In genomic region chr14:106670006-106670405, GRCh38 we compare ENCODE assay signal across 16 cellular contexts.
DNase-seq lines count a peak whose midpoint lies in the region; ATAC-seq and TF ChIP-seq lines count a peak whose summit lies in the region.
"Had no signal": no experiment of that assay in that cellular context is flagged by ENCODE, and none has a peak within 500 bp of the region (broad histone marks: within the 10 kb centered on the region; RNA-seq: fewer than 3 reads in every experiment).

No MANE protein-coding gene starts in this region.

- H3K27me3 ChIP-seq in DND-41 (ENCODE audit: insufficient read depth, low read length, poor library complexity) (no peaks in the 10 kb centered on the region), endodermal cell (ENCODE audit: control insufficient read depth, insufficient read depth, low read length, poor library complexity, severe bottlenecking) (no peaks in the 10 kb centered on the region)

- H4K20me1 ChIP-seq in DND-41 (ENCODE audit: insufficient read depth, low read length): no peaks in the 10 kb centered on the region

- H3K4me2 ChIP-seq in DND-41 (ENCODE audit: insufficient read depth, low read length): no peak overlapping the region

- no peak overlapping the region for H3K27ac Mint-ChIP-seq in memory B cell
- H3K27ac Mint-ChIP-seq in endodermal cell: no peak overlapping the region
- H3K27ac Mint-ChIP-seq: CD8-positive, alpha-beta T cell; HFFc6 had no signal

- H3K4me1 Mint-ChIP-seq in memory B cell: no peaks in the 10 kb centered on the region
- no peaks in the 10 kb centered on the region for H3K4me1 Mint-ChIP-seq in endodermal cell

- H3K36me3 ChIP-seq in DND-41 (ENCODE audit: insufficient read depth, low read length) (no peaks in the 10 kb centered on the region), endodermal cell (ENCODE audit: control insufficient read depth, insufficient read depth, low read length) (no peaks in the 10 kb centered on the region)

- no peak overlapping the region for H2AFZ ChIP-seq in DND-41 (ENCODE audit: low read depth, low read length)

- peak; percentile 54 for DNase-seq in DND-41
- peak; percentile 41 for DNase-seq in NAMALWA (ENCODE audit: low spot score)
- DNase-seq in memory B cell (ENCODE audit: low spot score in 2 of 2): no peak
- DNase-seq in endodermal cell: no peak
- no peak for DNase-seq in NCI-H748 treated with DMSO at 0.1 percent for 48 hours (lab: John Stamatoyannopoulos, UW)
- DNase-seq: ACHN; CD8-positive, alpha-beta T cell; DMS 273 treated with DMSO at 0.1 percent for 48 hours; DMS53; GOT3; H7; HFFc6; IMR-90 had no signal

- H3K4me3 ChIP-seq in DND-41 (ENCODE audit: low read depth in 1 of 2, low read length in 2 of 2) (no peak overlapping the region), endodermal cell (ENCODE audit: low read length) (no peak overlapping the region)
- H3K4me3 ChIP-seq: K562 had no signal

- 85 to 100% methylated on average over 1 to 3 of the region's 4 CpGs for WGBS in endodermal cell (ENCODE audit: insufficient coverage in 1 of 2, insufficient read length in 1 of 2), 2 experiments

- peaks cover 15% of the 10 kb centered on the region for H3K27me3 Mint-ChIP-seq in memory B cell
- no peaks in the 10 kb centered on the region for H3K27me3 Mint-ChIP-seq in endodermal cell (ENCODE audit: insufficient read depth)

- TF ChIP-seq CTCF in DND-41 (IDR thresholded peaks at IDR 0.05; ENCODE audit: borderline replicate concordance, extremely low read depth, low read length, poor library complexity, severe bottlenecking) (no peak), endodermal cell (conservative IDR thresholded peaks at IDR 0.05) (no peak)

- H3K27ac ChIP-seq in DND-41 (ENCODE audit: low read length) (peak overlapping the region; percentile 62), endodermal cell (ENCODE audit: low read depth, low read length) (no peak overlapping the region)

- H3K36me3 Mint-ChIP-seq in memory B cell (no peaks in the 10 kb centered on the region), endodermal cell (ENCODE audit: low read depth) (no peaks in the 10 kb centered on the region)
- H3K36me3 Mint-ChIP-seq: CD8-positive, alpha-beta T cell had no signal

- H3K9me3 ChIP-seq in DND-41 (ENCODE audit: insufficient read depth, low read length, severe bottlenecking) (no peaks in the 10 kb centered on the region), endodermal cell (ENCODE audit: control insufficient read depth, low read length) (peaks cover 41% of the 10 kb centered on the region)

- no peaks in the 10 kb centered on the region for H3K79me2 ChIP-seq in DND-41 (ENCODE audit: insufficient read depth, low read length)

- no peaks in the 10 kb centered on the region for H3K9me3 Mint-ChIP-seq in memory B cell
- peaks cover 75% of the 10 kb centered on the region for H3K9me3 Mint-ChIP-seq in endodermal cell
- H3K9me3 Mint-ChIP-seq: CD8-positive, alpha-beta T cell had no signal

- no peak overlapping the region for H3K9ac ChIP-seq in DND-41 (ENCODE audit: low read depth, low read length)
- no peak overlapping the region for H3K9ac ChIP-seq in endodermal cell (ENCODE audit: extremely low read depth, low read length, poor library complexity, severe bottlenecking)

- ATAC-seq in DND-41 (ENCODE audit: insufficient read depth, low read depth) (peak; percentile 20; the same call in 1 of the 3 replicates), memory B cell (ENCODE audit: low read depth) (peak; percentile 31)
- no peak for ATAC-seq in activated CD4-positive, CD25-positive, alpha-beta regulatory T cell treated with anti-CD3 and anti-CD28 coated beads, Interleukin-2, amount 50 U/mL, for 24 hours
- ATAC-seq: CD8-positive, alpha-beta T cell; HCT116; K562 had no signal

- H3K4me3 Mint-ChIP-seq in memory B cell (no peak overlapping the region), endodermal cell (no peak overlapping the region)
- H3K4me3 Mint-ChIP-seq: CD8-positive, alpha-beta T cell; HFFc6 had no signal

- H3K4me1 ChIP-seq in DND-41 (ENCODE audit: insufficient read depth, low read length): peaks cover 54% of the 10 kb centered on the region
- no peaks in the 10 kb centered on the region for H3K4me1 ChIP-seq in endodermal cell (ENCODE audit: control insufficient read depth, insufficient read depth, low read length)

Comparison
In these comparisons a context has a peak if more than half of its experiments do, and no peak if none do; other contexts are left out.
1. ATAC-seq: peak in DND-41 (single experiment) and memory B cell (single experiment); none in activated CD4-positive, CD25-positive, alpha-beta regulatory T cell treated with anti-CD3 and anti-CD28 coated beads, Interleukin-2, amount 50 U/mL, for 24 hours (0 of 2).
2. DNase-seq: peak in DND-41 (single experiment) and NAMALWA (single experiment); none in memory B cell (0 of 2), endodermal cell (single experiment) and NCI-H748 treated with DMSO at 0.1 percent for 48 hours (single experiment).